Comparison of ENCODE assay signal across 1 cellular context in the genomic region with DNA sequence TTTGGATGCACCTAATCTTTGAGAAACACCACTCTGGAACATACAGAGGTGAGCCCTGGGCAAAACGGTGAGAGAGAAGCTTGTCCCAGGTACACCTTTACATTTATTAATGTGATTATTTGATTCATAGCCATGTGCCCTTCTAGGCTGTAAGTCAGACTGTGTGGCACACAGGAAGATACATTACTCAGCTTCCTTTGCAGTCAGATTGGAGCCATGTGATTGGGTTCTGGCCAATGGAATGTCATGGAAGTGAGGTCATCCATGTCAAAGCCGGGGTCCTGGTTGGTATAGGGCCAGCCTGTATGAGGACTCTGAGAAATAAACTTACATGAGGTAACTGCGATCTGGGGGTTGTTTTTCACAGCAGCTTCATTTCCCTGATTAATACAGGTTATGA.
TF ChIP-seq lines count a peak whose summit lies in the region.

No MANE protein-coding gene starts in this region.

TF ChIP-seq in SK-N-SH, 30 proteins besides CTCF, POLR2A, EP300 and RAD21 (continued from another document):
- TF ChIP-seq, protein P1, sequence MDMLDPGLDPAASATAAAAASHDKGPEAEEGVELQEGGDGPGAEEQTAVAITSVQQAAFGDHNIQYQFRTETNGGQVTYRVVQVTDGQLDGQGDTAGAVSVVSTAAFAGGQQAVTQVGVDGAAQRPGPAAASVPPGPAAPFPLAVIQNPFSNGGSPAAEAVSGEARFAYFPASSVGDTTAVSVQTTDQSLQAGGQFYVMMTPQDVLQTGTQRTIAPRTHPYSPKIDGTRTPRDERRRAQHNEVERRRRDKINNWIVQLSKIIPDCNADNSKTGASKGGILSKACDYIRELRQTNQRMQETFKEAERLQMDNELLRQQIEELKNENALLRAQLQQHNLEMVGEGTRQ (IDR thresholded peaks at IDR 0.05; ENCODE audit: borderline replicate concordance, low read depth, low read length): no peak
- TF ChIP-seq, protein P2, sequence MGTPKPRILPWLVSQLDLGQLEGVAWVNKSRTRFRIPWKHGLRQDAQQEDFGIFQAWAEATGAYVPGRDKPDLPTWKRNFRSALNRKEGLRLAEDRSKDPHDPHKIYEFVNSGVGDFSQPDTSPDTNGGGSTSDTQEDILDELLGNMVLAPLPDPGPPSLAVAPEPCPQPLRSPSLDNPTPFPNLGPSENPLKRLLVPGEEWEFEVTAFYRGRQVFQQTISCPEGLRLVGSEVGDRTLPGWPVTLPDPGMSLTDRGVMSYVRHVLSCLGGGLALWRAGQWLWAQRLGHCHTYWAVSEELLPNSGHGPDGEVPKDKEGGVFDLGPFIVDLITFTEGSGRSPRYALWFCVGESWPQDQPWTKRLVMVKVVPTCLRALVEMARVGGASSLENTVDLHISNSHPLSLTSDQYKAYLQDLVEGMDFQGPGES (IDR thresholded peaks at IDR 0.05; ENCODE audit: low read depth, low read length): no peak
- TF ChIP-seq MEF2A (IDR thresholded peaks at IDR 0.05; ENCODE audit: borderline replicate concordance, low read depth): no peak
- no peak for TF ChIP-seq SMC3 (IDR thresholded peaks at IDR 0.05; ENCODE audit: low read depth, low read length)
- TF ChIP-seq FOSL2 (IDR thresholded peaks at IDR 0.05; ENCODE audit: borderline replicate concordance, low read depth): peak; percentile 25; the same call in 1 of the 2 replicates
- no peak for TF ChIP-seq GATA2 (CRISPR knock-in tag; IDR thresholded peaks at IDR 0.05)
TF ChIP-seq in SK-N-SH: peak in this region for 6.
